Comparison of ENCODE assay signal across 25 cellular contexts in the genomic region with DNA sequence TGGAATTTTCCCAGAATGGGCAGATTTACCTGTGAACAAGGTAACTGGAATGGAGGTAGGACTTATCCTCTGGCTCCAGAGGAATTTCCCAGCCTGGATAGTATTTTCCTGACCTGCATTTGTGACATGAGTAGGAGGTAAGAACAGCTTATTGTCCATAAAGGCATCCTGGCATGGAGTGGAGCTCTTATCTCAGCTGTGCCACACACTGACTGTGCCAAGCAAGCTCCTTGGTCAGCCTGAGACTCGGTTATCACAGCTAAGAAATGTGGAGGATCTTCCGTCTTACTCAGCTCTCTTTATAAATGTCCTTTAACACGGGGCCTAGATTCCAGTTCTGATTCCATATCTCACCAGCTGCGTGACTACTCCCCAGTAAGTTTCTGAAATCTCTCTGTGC.
"Had no signal": no experiment of that assay in that cellular context is flagged by ENCODE, and none has a peak within 500 bp of the region (broad histone marks: within the 10 kb centered on the region; RNA-seq: fewer than 3 reads in every experiment).

No MANE protein-coding gene starts in this region.

- H3K27ac ChIP-seq: lower lobe of right lung, tibial artery, VCaP had no signal

- H3K36me3 ChIP-seq: lower lobe of right lung, tibial artery had no signal

- H3K9me3 ChIP-seq: lower lobe of right lung, mucosa of descending colon, tibial artery had no signal

- H3K27ac Mint-ChIP-seq: activated CD4-positive, alpha-beta T cell treated with anti-CD3 and anti-CD28 coated beads, Interleukin-2, amount 10 ng/mL, durations not matched to agents 24 days and 14 days; activated CD8-positive, alpha-beta memory T cell treated with anti-CD3 and anti-CD28 coated beads, Interleukin-2, amount 10 ng/mL, durations not matched to agents 7 days and 5 days; activated CD8-positive, alpha-beta T cell treated with anti-CD3 and anti-CD28 coated beads for 36 hours; activated naive CD4-positive, alpha-beta T cell treated with anti-CD3 and anti-CD28 coated beads, Interleukin-2, amount 10 ng/mL, durations not matched to agents 7 days and 5 days; dendritic cell treated with granulocyte-macrophage colony-stimulating factor and Interleukin-4, amounts not matched to agents 40 ng/mL and 50 ng/mL, for 4 days; naive B cell; progenitor cell of endocrine pancreas; stimulated activated naive CD8-positive, alpha-beta T cell treated with anti-CD3 and anti-CD28 coated beads, Interleukin-15, Interleukin-2, amounts not matched to agents 100 ng/mL and 50 ng/mL, for 24 hours; T-helper 17 cell had no signal

- DNase-seq: activated CD4-positive, alpha-beta T cell treated with anti-CD3 and anti-CD28 coated beads, Interleukin-2, amount 10 ng/mL, durations not matched to agents 24 days and 14 days; activated CD8-positive, alpha-beta memory T cell treated with anti-CD3 and anti-CD28 coated beads, Interleukin-2, amount 10 ng/mL, durations not matched to agents 7 days and 5 days; activated CD8-positive, alpha-beta T cell treated with anti-CD3 and anti-CD28 coated beads for 36 hours; activated effector memory CD4-positive, alpha-beta T cell treated with anti-CD3 and anti-CD28 coated beads, Interleukin-2, amount 50 U/mL, for 16 hours; activated naive CD4-positive, alpha-beta T cell treated with anti-CD3 and anti-CD28 coated beads, Interleukin-2, amount 10 ng/mL, durations not matched to agents 7 days and 5 days; activated T-cell treated with anti-CD3 and anti-CD28 coated beads for 4 hours; amygdala; effector memory CD4-positive, alpha-beta T cell; foreskin melanocyte; hypothalamus; lower lobe of right lung; mesendoderm; mucosa of descending colon; naive B cell; occipital lobe; stimulated activated CD4-positive, alpha-beta T cell treated with anti-CD3 and anti-CD28 coated beads, Interleukin-12 subunit alpha, Interleukin-12 subunit beta, amount 100 ng/mL, for 4 hours; stimulated activated CD4-positive, alpha-beta T cell treated with anti-CD3 and anti-CD28 coated beads, Interleukin-4, amount 100 ng/mL, for 4 hours; T-helper 17 cell; tibial artery had no signal

- H3K9me3 Mint-ChIP-seq: activated CD4-positive, alpha-beta T cell treated with anti-CD3 and anti-CD28 coated beads, Interleukin-2, amount 10 ng/mL, durations not matched to agents 24 days and 14 days; activated CD8-positive, alpha-beta T cell treated with anti-CD3 and anti-CD28 coated beads for 36 hours; dendritic cell treated with granulocyte-macrophage colony-stimulating factor and Interleukin-4, amounts not matched to agents 40 ng/mL and 50 ng/mL, for 4 days had no signal

- H3K4me1 Mint-ChIP-seq: naive B cell had no signal

- ATAC-seq: activated CD4-positive, CD25-positive, alpha-beta regulatory T cell treated with anti-CD3 and anti-CD28 coated beads, Interleukin-2, amount 50 U/mL, for 24 hours; activated CD8-positive, alpha-beta memory T cell treated with anti-CD3 and anti-CD28 coated beads, Interleukin-2, amount 10 ng/mL, durations not matched to agents 7 days and 5 days; activated CD8-positive, alpha-beta T cell treated with anti-CD3 and anti-CD28 coated beads for 36 hours; mucosa of descending colon; T-helper 17 cell had no signal

- H3K27me3 Mint-ChIP-seq: activated CD4-positive, alpha-beta T cell treated with anti-CD3 and anti-CD28 coated beads, Interleukin-2, amount 10 ng/mL, durations not matched to agents 24 days and 14 days; activated CD8-positive, alpha-beta memory T cell treated with anti-CD3 and anti-CD28 coated beads, Interleukin-2, amount 10 ng/mL, durations not matched to agents 7 days and 5 days; activated CD8-positive, alpha-beta T cell treated with anti-CD3 and anti-CD28 coated beads for 36 hours; activated naive CD4-positive, alpha-beta T cell treated with anti-CD3 and anti-CD28 coated beads, Interleukin-2, amount 10 ng/mL, durations not matched to agents 7 days and 5 days; dendritic cell treated with granulocyte-macrophage colony-stimulating factor and Interleukin-4, amounts not matched to agents 40 ng/mL and 50 ng/mL, for 4 days; progenitor cell of endocrine pancreas; stimulated activated naive CD8-positive, alpha-beta T cell treated with anti-CD3 and anti-CD28 coated beads, Interleukin-15, Interleukin-2, amounts not matched to agents 100 ng/mL and 50 ng/mL, for 24 hours; T-helper 17 cell had no signal

- H3K4me3 Mint-ChIP-seq: activated CD4-positive, alpha-beta T cell treated with anti-CD3 and anti-CD28 coated beads, Interleukin-2, amount 10 ng/mL, durations not matched to agents 24 days and 14 days; activated CD8-positive, alpha-beta memory T cell treated with anti-CD3 and anti-CD28 coated beads, Interleukin-2, amount 10 ng/mL, durations not matched to agents 7 days and 5 days; activated CD8-positive, alpha-beta T cell treated with anti-CD3 and anti-CD28 coated beads for 36 hours; activated naive CD4-positive, alpha-beta T cell treated with anti-CD3 and anti-CD28 coated beads, Interleukin-2, amount 10 ng/mL, durations not matched to agents 7 days and 5 days; dendritic cell treated with granulocyte-macrophage colony-stimulating factor and Interleukin-4, amounts not matched to agents 40 ng/mL and 50 ng/mL, for 4 days; naive B cell; neural crest cell; stimulated activated naive CD8-positive, alpha-beta T cell treated with anti-CD3 and anti-CD28 coated beads, Interleukin-15, Interleukin-2, amounts not matched to agents 100 ng/mL and 50 ng/mL, for 24 hours; T-helper 17 cell had no signal

- H3K4me3 ChIP-seq: lower lobe of right lung, mucosa of descending colon, tibial artery had no signal

- H3K27me3 ChIP-seq: tibial artery had no signal

- H3K36me3 Mint-ChIP-seq: naive B cell had no signal
